8 cellular contexts compared by ENCODE assay signal in genomic region chr4:153467154-153467896, GRCh38. TPM values are rescaled to one million over a fixed set of nuclear protein-coding genes. Genes with fewer than 3 reads are reported as not detected.
A peak's percentile ranks its signal among the peaks of the same experiment; 100 is the strongest.
DNase-seq lines count a peak whose midpoint lies in the region; ATAC-seq and TF ChIP-seq lines count a peak whose summit lies in the region.

No MANE protein-coding gene starts in this region.

- H3K9me3 ChIP-seq in CD4-positive, alpha-beta T cell (ENCODE audit: control insufficient read depth, low read length): no peaks in the 10 kb centered on the region

- H3K36me3 Mint-ChIP-seq in CD4-positive, alpha-beta T cell (ENCODE audit: low read depth): peaks cover 60% of the 10 kb centered on the region
- peaks cover 17% of the 10 kb centered on the region for H3K36me3 Mint-ChIP-seq in activated T-helper 1 cell treated with anti-CD3 and anti-CD28 coated beads, Interleukin-12 subunit alpha, Interleukin-12 subunit beta, Interleukin-2, Interleukin-4 antibody, amounts not matched to agents 30 ng/mL and 10 ng/mL and 1 ng/mL, durations not matched to agents 14 hours and 24 hours and 36 hours (ENCODE audit: low read depth)
- peaks cover 1% of the 10 kb centered on the region for H3K36me3 Mint-ChIP-seq in progenitor cell of endocrine pancreas (ENCODE audit: insufficient read depth)

- peaks cover 63% of the 10 kb centered on the region for H3K4me1 Mint-ChIP-seq in CD4-positive, alpha-beta T cell (ENCODE audit: low read depth)
- H3K4me1 Mint-ChIP-seq in activated T-helper 1 cell treated with anti-CD3 and anti-CD28 coated beads, Interleukin-12 subunit alpha, Interleukin-12 subunit beta, Interleukin-2, Interleukin-4 antibody, amounts not matched to agents 30 ng/mL and 10 ng/mL and 1 ng/mL, durations not matched to agents 14 hours and 24 hours and 36 hours (ENCODE audit: low read depth): peaks cover 60% of the 10 kb centered on the region
- peaks cover 9% of the 10 kb centered on the region for H3K4me1 Mint-ChIP-seq in progenitor cell of endocrine pancreas (ENCODE audit: low read depth)

- DNase-seq in CD4-positive, alpha-beta T cell: peak in 5 of 10 experiments; percentile 20 to 39 (median 24)
- DNase-seq in NCI-H510A treated with DMSO at 0.1 percent for 48 hours (lab: John Stamatoyannopoulos, UW) (peak; percentile 72), glomerular visceral epithelial cell (ENCODE audit: extremely low spot score) (peak; percentile 25), progenitor cell of endocrine pancreas (ENCODE audit: low spot score, unreplicated experiment) (peak; percentile 52), medulla oblongata (ENCODE audit: extremely low spot score) (no peak)
- DNase-seq in activated T-helper 1 cell treated with anti-CD3 and anti-CD28 coated beads, Interleukin-12 subunit alpha, Interleukin-12 subunit beta, Interleukin-2, Interleukin-4 antibody, amounts not matched to agents 30 ng/mL and 10 ng/mL and 1 ng/mL, durations not matched to agents 14 hours and 24 hours and 36 hours (ENCODE audit: low spot score): peak; percentile 33

- intact Hi-C loops in CD4-positive, alpha-beta T cell (cut with DNase I, micrococcal nuclease): loop anchor here (2.0 to 10.0 kb wide), 3 partner anchors 41 to 107 kb away; no protein-coding TSS in a partner anchor
- intact Hi-C loops in activated T-helper 1 cell treated with anti-CD3 and anti-CD28 coated beads, Interleukin-12 subunit alpha, Interleukin-12 subunit beta, Interleukin-2, Interleukin-4 antibody, amounts not matched to agents 30 ng/mL and 10 ng/mL and 1 ng/mL, durations not matched to agents 14 hours and 24 hours and 36 hours (cut with micrococcal nuclease): loop anchor here (1.0 to 5.0 kb wide), 4 partner anchors 62 to 1085 kb away; partner anchors contain the start of gene PLRG1

- POLR2A ChIA-PET in CD4-positive, alpha-beta T cell (lab: Charles Lee): interaction anchor here (0.6 to 21.1 kb wide), 27 partner anchors 11 to 218 kb away, joined by 3 to 434 read pairs (median 8); no protein-coding TSS in a partner anchor

- CTCF ChIA-PET in CD4-positive, alpha-beta T cell (lab: Charles Lee): interaction anchor here (0.5 to 6.4 kb wide), 14 partner anchors 9 to 126 kb away, joined by 3 to 33 read pairs (median 5); partner anchors contain the start of gene MND1

- no peaks in the 10 kb centered on the region for H3K9me3 Mint-ChIP-seq in CD4-positive, alpha-beta T cell
- H3K9me3 Mint-ChIP-seq in activated T-helper 1 cell treated with anti-CD3 and anti-CD28 coated beads, Interleukin-12 subunit alpha, Interleukin-12 subunit beta, Interleukin-2, Interleukin-4 antibody, amounts not matched to agents 30 ng/mL and 10 ng/mL and 1 ng/mL, durations not matched to agents 14 hours and 24 hours and 36 hours: no peaks in the 10 kb centered on the region
- no peaks in the 10 kb centered on the region for H3K9me3 Mint-ChIP-seq in progenitor cell of endocrine pancreas (ENCODE audit: low read depth)

- in situ Hi-C loops in GM18951 (cut with MboI; ENCODE audit: low sequenced_read_pairs, unreplicated experiment): loop anchor here (10.0 kb wide), 1 partner anchor 107 kb away; no protein-coding TSS in a partner anchor

- peak overlapping the region; percentile 87 for H3K27ac ChIP-seq in CD4-positive, alpha-beta T cell (ENCODE audit: low read depth, low read length)

- H3K27ac Mint-ChIP-seq in CD4-positive, alpha-beta T cell: peak overlapping the region; percentile 95
- peak overlapping the region; percentile 85 for H3K27ac Mint-ChIP-seq in activated T-helper 1 cell treated with anti-CD3 and anti-CD28 coated beads, Interleukin-12 subunit alpha, Interleukin-12 subunit beta, Interleukin-2, Interleukin-4 antibody, amounts not matched to agents 30 ng/mL and 10 ng/mL and 1 ng/mL, durations not matched to agents 14 hours and 24 hours and 36 hours
- peak overlapping the region; percentile 85 for H3K27ac Mint-ChIP-seq in progenitor cell of endocrine pancreas

- no peaks in the 10 kb centered on the region for H3K27me3 ChIP-seq in CD4-positive, alpha-beta T cell (ENCODE audit: control insufficient read depth, insufficient read depth, low read length)

- no peak for ATAC-seq in CD4-positive, alpha-beta T cell (ENCODE audit: poor library complexity)
- ATAC-seq in HG03095 (IDR thresholded peaks at IDR 0.05; ENCODE audit: unreplicated experiment): peak; percentile 54

- peak overlapping the region; percentile 98 for H3K4me3 Mint-ChIP-seq in CD4-positive, alpha-beta T cell
- peak overlapping the region; percentile 89 for H3K4me3 Mint-ChIP-seq in activated T-helper 1 cell treated with anti-CD3 and anti-CD28 coated beads, Interleukin-12 subunit alpha, Interleukin-12 subunit beta, Interleukin-2, Interleukin-4 antibody, amounts not matched to agents 30 ng/mL and 10 ng/mL and 1 ng/mL, durations not matched to agents 14 hours and 24 hours and 36 hours
- H3K4me3 Mint-ChIP-seq in progenitor cell of endocrine pancreas (ENCODE audit: low read depth): peak overlapping the region; percentile 87

- TF ChIP-seq POLR2A in GM18951 (IDR thresholded peaks at IDR 0.05; ENCODE audit: extremely low read depth, insufficient read depth, insufficient read length): peak; percentile 72

- H3K27me3 Mint-ChIP-seq in CD4-positive, alpha-beta T cell: no peaks in the 10 kb centered on the region
- H3K27me3 Mint-ChIP-seq in activated T-helper 1 cell treated with anti-CD3 and anti-CD28 coated beads, Interleukin-12 subunit alpha, Interleukin-12 subunit beta, Interleukin-2, Interleukin-4 antibody, amounts not matched to agents 30 ng/mL and 10 ng/mL and 1 ng/mL, durations not matched to agents 14 hours and 24 hours and 36 hours (ENCODE audit: insufficient read depth): no peaks in the 10 kb centered on the region
- peaks cover 24% of the 10 kb centered on the region for H3K27me3 Mint-ChIP-seq in progenitor cell of endocrine pancreas

- TF ChIP-seq CTCF in CD4-positive, alpha-beta T cell (IDR thresholded peaks at IDR 0.05): no peak
- TF ChIP-seq CTCF in progenitor cell of endocrine pancreas (IDR thresholded peaks at IDR 0.05; ENCODE audit: unreplicated experiment): no peak

RNA-seq across cellular contexts. Expression of gene TMEM131L, which starts 1.2 kb away (rescaled TPM):
- total RNA-seq in CD4-positive, alpha-beta T cell: 100 to 1,000 TPM; 101 to 106 TPM
- 39.5 and 42.2 TPM in 2 replicates for total RNA-seq in activated T-helper 1 cell treated with anti-CD3 and anti-CD28 coated beads, Interleukin-12 subunit alpha, Interleukin-12 subunit beta, Interleukin-2, Interleukin-4 antibody, amounts not matched to agents 30 ng/mL and 10 ng/mL and 1 ng/mL, durations not matched to agents 14 hours and 24 hours and 36 hours
- total RNA-seq in progenitor cell of endocrine pancreas: 18.1 and 18.9 TPM in 2 replicates
